In genomic region chr14:92223027-92223426, GRCh38 we compare ENCODE assay signal across 15 cellular contexts.
"Had no signal": no experiment of that assay in that cellular context is flagged by ENCODE, and none has a peak within 500 bp of the region (broad histone marks: within the 10 kb centered on the region; RNA-seq: fewer than 3 reads in every experiment).

No MANE protein-coding gene starts in this region.

- DNase-seq: activated B cell treated with CpG ODN at 0.5 μM for 24 hours; activated CD4-positive, alpha-beta T cell treated with anti-CD3 and anti-CD28 coated beads, Interleukin-2, amount 10 ng/mL, durations not matched to agents 7 days and 5 days; mammary epithelial cell; occipital lobe; stimulated activated CD4-positive, alpha-beta T cell treated with anti-CD3 and anti-CD28 coated beads, Interleukin-4, amount 100 ng/mL, for 1 hour; stimulated activated CD8-positive, alpha-beta memory T cell treated with anti-CD3 and anti-CD28 coated beads, Interleukin-4, amount 100 ng/mL, for 48 hours; stimulated activated naive CD8-positive, alpha-beta T cell treated with anti-CD3 and anti-CD28 coated beads, Interleukin-15, amount 100 ng/mL, for 72 hours; T-helper 17 cell; thyroid gland; uterus had no signal

- H3K4me1 Mint-ChIP-seq: activated B cell treated with CpG ODN at 0.5 μM for 24 hours; activated CD4-positive, alpha-beta T cell treated with anti-CD3 and anti-CD28 coated beads, Interleukin-2, amount 10 ng/mL, durations not matched to agents 7 days and 5 days; activated naive CD4-positive, alpha-beta T cell treated with anti-CD3 and anti-CD28 coated beads, Interleukin-2, amount 50 U/mL, for 24 hours; T-helper 17 cell had no signal

- H3K9me3 Mint-ChIP-seq: activated B cell treated with CpG ODN at 0.5 μM for 24 hours; activated CD4-positive, alpha-beta T cell treated with anti-CD3 and anti-CD28 coated beads, Interleukin-2, amount 10 ng/mL, durations not matched to agents 7 days and 5 days; activated naive CD4-positive, alpha-beta T cell treated with anti-CD3 and anti-CD28 coated beads, Interleukin-2, amount 50 U/mL, for 24 hours; activated T-helper 2 cell treated with anti-CD3 and anti-CD28 coated beads, Interferon-gamma antibody, Interleukin-2, Interleukin-4, amounts not matched to agents 10 μg/mL and 5 μg/mL and 100 μg/mL, durations not matched to agents 14 hours and 24 hours and 36 hours; natural killer cell treated with Interleukin-12 subunit alpha and Interleukin-12 subunit beta and Interleukin-15 and Interleukin-18, amount 100 ng/mL, for 72 hours; stimulated activated naive CD8-positive, alpha-beta T cell treated with anti-CD3 and anti-CD28 coated beads, Interleukin-15, amount 100 ng/mL, for 72 hours had no signal

- H3K27me3 ChIP-seq: gastroesophageal sphincter, thyroid gland, uterus had no signal

- H3K4me1 ChIP-seq: gastroesophageal sphincter, prostate gland, thyroid gland, uterus had no signal

- H3K27ac ChIP-seq: gastroesophageal sphincter, prostate gland, thyroid gland, uterus had no signal

- H3K4me3 Mint-ChIP-seq: activated B cell treated with CpG ODN at 0.5 μM for 24 hours; activated CD4-positive, alpha-beta T cell treated with anti-CD3 and anti-CD28 coated beads, Interleukin-2, amount 10 ng/mL, durations not matched to agents 7 days and 5 days; activated naive CD4-positive, alpha-beta T cell treated with anti-CD3 and anti-CD28 coated beads, Interleukin-2, amount 50 U/mL, for 24 hours; natural killer cell treated with Interleukin-12 subunit alpha and Interleukin-12 subunit beta and Interleukin-15 and Interleukin-18, amount 100 ng/mL, for 72 hours; stimulated activated naive CD8-positive, alpha-beta T cell treated with anti-CD3 and anti-CD28 coated beads, Interleukin-15, amount 100 ng/mL, for 72 hours; T-helper 17 cell had no signal

- H3K27ac Mint-ChIP-seq: activated B cell treated with CpG ODN at 0.5 μM for 24 hours; activated CD4-positive, alpha-beta T cell treated with anti-CD3 and anti-CD28 coated beads, Interleukin-2, amount 10 ng/mL, durations not matched to agents 7 days and 5 days; activated naive CD4-positive, alpha-beta T cell treated with anti-CD3 and anti-CD28 coated beads, Interleukin-2, amount 50 U/mL, for 24 hours; activated T-helper 2 cell treated with anti-CD3 and anti-CD28 coated beads, Interferon-gamma antibody, Interleukin-2, Interleukin-4, amounts not matched to agents 10 μg/mL and 5 μg/mL and 100 μg/mL, durations not matched to agents 14 hours and 24 hours and 36 hours; natural killer cell treated with Interleukin-12 subunit alpha and Interleukin-12 subunit beta and Interleukin-15 and Interleukin-18, amount 100 ng/mL, for 72 hours; stimulated activated naive CD8-positive, alpha-beta T cell treated with anti-CD3 and anti-CD28 coated beads, Interleukin-15, amount 100 ng/mL, for 72 hours; T-helper 17 cell had no signal

- H3K9me3 ChIP-seq: gastroesophageal sphincter, prostate gland, thyroid gland, uterus had no signal

- H3K36me3 ChIP-seq: gastroesophageal sphincter, prostate gland, thyroid gland, uterus had no signal

- H3K4me3 ChIP-seq: gastroesophageal sphincter, prostate gland, thyroid gland, uterus had no signal

- ATAC-seq: gastroesophageal sphincter; natural killer cell treated with Interleukin-12 subunit alpha and Interleukin-12 subunit beta and Interleukin-15 and Interleukin-18, amount 100 ng/mL, for 72 hours; stimulated activated naive CD8-positive, alpha-beta T cell treated with anti-CD3 and anti-CD28 coated beads, Interleukin-15, amount 100 ng/mL, for 72 hours; T-helper 17 cell had no signal

- H3K27me3 Mint-ChIP-seq: activated naive CD4-positive, alpha-beta T cell treated with anti-CD3 and anti-CD28 coated beads, Interleukin-2, amount 50 U/mL, for 24 hours had no signal

- H3K36me3 Mint-ChIP-seq: activated naive CD4-positive, alpha-beta T cell treated with anti-CD3 and anti-CD28 coated beads, Interleukin-2, amount 50 U/mL, for 24 hours; natural killer cell treated with Interleukin-12 subunit alpha and Interleukin-12 subunit beta and Interleukin-15 and Interleukin-18, amount 100 ng/mL, for 72 hours had no signal
